In genomic region chr14:61101803-61102548, GRCh38 we compare ENCODE assay signal across 7 cellular contexts.
DNase-seq lines count a peak whose midpoint lies in the region; ATAC-seq and TF ChIP-seq lines count a peak whose summit lies in the region.

No MANE protein-coding gene starts in this region.

- peak; percentile 13 for DNase-seq in HFFc6
- DNase-seq in RWPE1 (ENCODE audit: low spot score), result peak; percentile 23
- DNase-seq in fibroblast of peridontal ligament (ENCODE audit: extremely low read depth), result peak; percentile 62
- DNase-seq in NCI-H1105 (lab: John Stamatoyannopoulos, UW), result no peak
- DNase-seq in GM19238 (ENCODE audit: insufficient read length, low spot score), result no peak

- no peak for ATAC-seq in HG03342 (IDR thresholded peaks at IDR 0.05; ENCODE audit: unreplicated experiment)

- peak overlapping the region; percentile 31; the same call in 1 of the 2 replicates for H3K4me3 Mint-ChIP-seq in HFFc6

- CTCF ChIA-PET in RWPE1 (lab: Yijun Ruan, JAX), result no interaction called here

- peaks cover 56% of the 10 kb centered on the region for H3K4me1 Mint-ChIP-seq in HFFc6 (ENCODE audit: low read depth)

- POLR2A ChIA-PET in RWPE1 (lab: Yijun Ruan, JAX; ENCODE audit: low non-redundant PET), result no interaction called here

- no peaks in the 10 kb centered on the region; the same call in 1 of the 2 replicates for H3K27me3 Mint-ChIP-seq in HFFc6 (ENCODE audit: insufficient read depth)

- H3K36me3 Mint-ChIP-seq in HFFc6 (ENCODE audit: low read depth), result peaks cover 6% of the 10 kb centered on the region

- H3K27ac Mint-ChIP-seq in HFFc6, result peak overlapping the region; percentile 100

- peak overlapping the region; percentile 100 for H3K27ac ChIP-seq in RWPE1
- peak overlapping the region in 16 of 21 experiments; percentile 12 to 85 (median 74) for H3K27ac ChIP-seq in skin epidermis

- TF ChIP-seq CTCF in HFFc6 (IDR thresholded peaks at IDR 0.05) (no peak), RWPE1 (conservative IDR thresholded peaks at IDR 0.05; ENCODE audit: low read depth) (no peak)

- no peaks in the 10 kb centered on the region for H3K9me3 Mint-ChIP-seq in HFFc6

- H3K4me3 ChIP-seq in skin epidermis, result no peak overlapping the region

Comparison
In these comparisons a context has a peak if more than half of its experiments do, and no peak if none do; other contexts are left out.
1. DNase-seq: peak in HFFc6 (single experiment), RWPE1 (single experiment) and fibroblast of peridontal ligament (single experiment); none in NCI-H1105 (single experiment) and GM19238 (single experiment).